10 cellular contexts compared by ENCODE assay signal in genomic region chr4:26192921-26193894, GRCh38.
DNase-seq lines count a peak whose midpoint lies in the region; ATAC-seq and TF ChIP-seq lines count a peak whose summit lies in the region.
"Had no signal": no experiment of that assay in that cellular context is flagged by ENCODE, and none has a peak within 500 bp of the region (broad histone marks: within the 10 kb centered on the region; RNA-seq: fewer than 3 reads in every experiment).

No MANE protein-coding gene starts in this region.

- no peak overlapping the region for H3K27ac ChIP-seq in IMR-90 (ENCODE audit: insufficient read depth, low read length)

- WGBS in IMR-90 (ENCODE audit: extremely low coverage in 2 of 2, insufficient read length in 1 of 2), 2 experiments = 50% methylated on average over 4 of the region's 8 CpGs; no CpG with 5 or more reads in 1 of the 2 experiments

- H3K4me1 ChIP-seq in IMR-90 (ENCODE audit: control insufficient read depth, insufficient read depth, low read length) = peaks cover 6% of the 10 kb centered on the region

- no peaks in the 10 kb centered on the region for H3K79me1 ChIP-seq in IMR-90 (ENCODE audit: low read depth in 1 of 2, low read length in 2 of 2)

- no peak overlapping the region for H2AK9ac ChIP-seq in IMR-90 (replicated peaks; ENCODE audit: low read depth, low read length, poor library complexity)

- POLR2A ChIA-PET in IMR-90 (lab: Charles Lee; ENCODE audit: unreplicated experiment) = no interaction called here

- ATAC-seq in GM18511 (IDR thresholded peaks at IDR 0.05; ENCODE audit: unreplicated experiment) (peak; percentile 41), GM21529 (IDR thresholded peaks at IDR 0.05; ENCODE audit: unreplicated experiment) (peak; percentile 41), IMR-90 (ENCODE audit: low read depth) (no peak)

- no peak overlapping the region for H2BK20ac ChIP-seq in IMR-90 (ENCODE audit: low read depth, low read length)

- no peak for TF ChIP-seq RAD21 in IMR-90 (IDR thresholded peaks at IDR 0.05; ENCODE audit: low read length)

- H3K4ac ChIP-seq in IMR-90 (ENCODE audit: low read depth, low read length) = peak overlapping the region; percentile 31; the same call in 1 of the 2 replicates

- no peak overlapping the region for H3K56ac ChIP-seq in IMR-90 (ENCODE audit: extremely low read depth, insufficient read depth, low read length)

- no peaks in the 10 kb centered on the region for H3K36me3 ChIP-seq in IMR-90 (ENCODE audit: control insufficient read depth, insufficient read depth, low read length)

- peak overlapping the region in 1 of 2 experiments; percentile 13; a peak in 2 of 4 replicates for H4K8ac ChIP-seq in IMR-90 (ENCODE audit: low read depth in 2 of 2, low read length in 2 of 2)

- dilution Hi-C loops in IMR-90 (cut with HindIII; ENCODE audit: low sequenced_read_pairs, unreplicated experiment) = no loop called here

- no peaks in the 10 kb centered on the region for H3K27me3 ChIP-seq in IMR-90 (ENCODE audit: control insufficient read depth, insufficient read depth, low read length)

- no peak for TF ChIP-seq POLR2A in IMR-90 (IDR thresholded peaks at IDR 0.05; ENCODE audit: low read depth, low read length)

- H3K27ac Mint-ChIP-seq in CD14-positive monocyte = no peak overlapping the region

- intact Hi-C loops in IMR-90 (cut with micrococcal nuclease) = no loop called here
- intact Hi-C loops in cardiac septum (cut with DNase I) = no loop called here
- intact Hi-C loops in CD14-positive monocyte (cut with micrococcal nuclease) = no loop called here

- peaks cover 0 to 1% (median 0%) of the 10 kb centered on the region in 7 donors for H3K9me3 Mint-ChIP-seq in CD14-positive monocyte

- peak overlapping the region; percentile 2 for H2AFZ ChIP-seq in IMR-90 (replicated peaks; ENCODE audit: low read length, poor library complexity)

- H3K27me3 Mint-ChIP-seq in CD14-positive monocyte (ENCODE audit: low read depth in 3 of 3) = peaks cover 6 to 11% (median 7%) of the 10 kb centered on the region in 3 donors

- in situ Hi-C loops in IMR-90 (cut with MboI; ENCODE audit: low sequenced_read_pairs) = loop anchor here (25.0 kb wide), 1 partner anchor 819 kb away; no protein-coding TSS in a partner anchor

- no peaks in the 10 kb centered on the region for H4K20me1 ChIP-seq in IMR-90 (ENCODE audit: insufficient read depth, low read length)

- TF ChIP-seq CTCF in IMR-90 (conservative IDR thresholded peaks at IDR 0.05; ENCODE audit: low read depth, low read length) = no peak
- TF ChIP-seq CTCF in CD14-positive monocyte (IDR thresholded peaks at IDR 0.05) = no peak

- peaks cover 3% of the 10 kb centered on the region for H3K9me1 ChIP-seq in IMR-90 (ENCODE audit: insufficient read depth, low read length)

- no peak overlapping the region for H3K4me2 ChIP-seq in IMR-90 (ENCODE audit: low read depth, low read length)

- H2BK5ac ChIP-seq in IMR-90 (ENCODE audit: low read depth, low read length, poor library complexity, severe bottlenecking) = no peak overlapping the region

- DNase-seq in IMR-90 (no peak), left kidney (ENCODE audit: low read depth, low spot score) (peak; percentile 57), amniotic stem cell (lab: John Stamatoyannopoulos, UW) (no peak), cardiac septum (ENCODE audit: low spot score) (no peak), CD14-positive monocyte (ENCODE audit: low spot score) (no peak)
- DNase-seq in central memory CD4-positive, alpha-beta T cell = no peak
- DNase-seq: NCI-H1694, T1000 had no signal

- H2AK5ac ChIP-seq in IMR-90 (ENCODE audit: low read depth, low read length) = peak overlapping the region; percentile 5; the same call in 1 of the 2 replicates

- H2BK120ac ChIP-seq in IMR-90 (ENCODE audit: low read depth, low read length) = peak overlapping the region; percentile 16; the same call in 1 of the 2 replicates

- no peak overlapping the region for H3K23ac ChIP-seq in IMR-90 (ENCODE audit: low read depth, low read length)

- peak overlapping the region; percentile 35; the same call in 1 of the 2 replicates for H4K5ac ChIP-seq in IMR-90 (ENCODE audit: low read depth, low read length)

- H3K36me3 Mint-ChIP-seq in CD14-positive monocyte = no peaks in the 10 kb centered on the region

- H3K4me3 Mint-ChIP-seq in CD14-positive monocyte = peak overlapping the region in 1 of 2 donors; percentile 51

- H3K4me1 Mint-ChIP-seq in CD14-positive monocyte = peaks cover 18% of the 10 kb centered on the region

- BruUV-seq in IMR-90 (replicated peaks; lab: Mats Ljungman, UMichigan) = no TSS peak

- no peak overlapping the region for H3K14ac ChIP-seq in IMR-90 (replicated peaks; ENCODE audit: low read depth, low read length)

- no peaks in the 10 kb centered on the region for H3K9me3 ChIP-seq in IMR-90 (ENCODE audit: control insufficient read depth, insufficient read depth, low read length)

- no peak overlapping the region for H4K91ac ChIP-seq in IMR-90 (ENCODE audit: insufficient read depth, low read depth, low read length)

- no peak overlapping the region for H3K18ac ChIP-seq in IMR-90 (ENCODE audit: low read depth, low read length)

- CTCF ChIA-PET in IMR-90 (lab: Yijun Ruan, JAX) = interaction anchor here (1.0 kb wide), 1 partner anchor 9 kb away, joined by 4 read pairs; no protein-coding TSS in a partner anchor

- no peak overlapping the region for H3K9ac ChIP-seq in IMR-90 (ENCODE audit: low read depth, low read length)

- no peak overlapping the region for H3K4me3 ChIP-seq in IMR-90 (ENCODE audit: insufficient read depth, low read depth, low read length)

- peak overlapping the region; percentile 9; the same call in 1 of the 3 replicates for H2BK15ac ChIP-seq in IMR-90 (ENCODE audit: low read depth, low read length)

TF ChIP-seq in IMR-90, 13 proteins besides CTCF, POLR2A, EP300 and RAD21:
- TF ChIP-seq MAZ (IDR thresholded peaks at IDR 0.05; ENCODE audit: borderline replicate concordance, low read depth, low read length) (no peak), MAFK (IDR thresholded peaks at IDR 0.05; ENCODE audit: low read depth, low read length) (peak; percentile 87)
